9 cellular contexts compared by ENCODE assay signal in the genomic region with DNA sequence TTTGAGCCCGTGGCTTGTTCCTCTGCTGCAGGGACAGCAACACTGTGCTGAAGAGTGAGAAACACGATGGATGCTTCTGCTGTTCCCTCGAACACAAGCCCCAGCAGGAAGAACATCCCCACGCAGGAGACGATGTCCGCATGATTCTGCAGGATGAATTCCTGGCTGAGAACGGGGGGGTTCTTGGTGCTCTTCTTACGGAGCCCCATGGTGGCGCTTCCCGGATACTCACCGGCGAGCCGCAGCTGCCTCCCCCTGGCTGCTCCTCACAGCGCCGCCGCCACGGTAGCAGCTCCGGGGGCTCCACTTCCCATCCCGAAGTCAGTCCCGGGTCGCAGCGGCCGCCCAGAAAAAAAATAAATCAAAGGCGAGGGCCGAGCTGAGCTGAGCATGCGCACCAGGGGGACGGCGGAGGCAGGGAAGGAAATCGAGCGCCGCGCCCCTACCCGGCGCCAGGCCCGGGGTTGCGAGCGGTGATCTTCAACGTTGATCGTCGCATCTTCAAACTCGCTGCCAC. TPM values are rescaled to one million over a fixed set of nuclear protein-coding genes. Genes with fewer than 3 reads are reported as not detected.
DNase-seq lines count a peak whose midpoint lies in the region; ATAC-seq, FAIRE-seq and TF ChIP-seq lines count a peak whose summit lies in the region.
"Had no signal": no experiment of that assay in that cellular context is flagged by ENCODE, and none has a peak within 500 bp of the region (broad histone marks: within the 10 kb centered on the region; RNA-seq: fewer than 3 reads in every experiment).

Gene TRAM1L1 (minus strand): TSS at position 392 of the 517 bp plus-strand sequence. CDS start 183 bp downstream, at position 209.

- H3K36me3 Mint-ChIP-seq in activated CD8-positive, alpha-beta T cell treated with anti-CD3 and anti-CD28 coated beads, Interleukin-2, amount 10 ng/mL, durations not matched to agents 7 days and 5 days (ENCODE audit: low read depth) = no peaks in the 10 kb centered on the region
- peaks cover 20% of the 10 kb centered on the region for H3K36me3 Mint-ChIP-seq in nephron progenitor cell (ENCODE audit: low read depth)

- H3K9me3 Mint-ChIP-seq in activated CD8-positive, alpha-beta T cell treated with anti-CD3 and anti-CD28 coated beads, Interleukin-2, amount 10 ng/mL, durations not matched to agents 7 days and 5 days (ENCODE audit: insufficient read depth) = no peaks in the 10 kb centered on the region
- H3K9me3 Mint-ChIP-seq in nephron progenitor cell = peaks cover 22% of the 10 kb centered on the region

- TF ChIP-seq CTCF in nephron progenitor cell (IDR thresholded peaks at IDR 0.05) = no peak

- peaks cover 2% of the 10 kb centered on the region; the same call in 1 of the 2 replicates for H3K9me3 ChIP-seq in MG63

- POLR2A ChIA-PET in activated CD8-positive, alpha-beta T cell treated with anti-CD3 and anti-CD28 coated beads, Interleukin-2, amount 10 ng/mL, durations not matched to agents 7 days and 5 days (lab: Charles Lee) = no interaction called here

- FAIRE-seq in frontal cortex (lab: Jason Lieb, UNC) = no peak

- peak within 1 kb of the TSS; percentile 56 for H3K4me3 ChIP-seq in MG63

- no peaks in the 10 kb centered on the region for H3K27me3 Mint-ChIP-seq in activated CD8-positive, alpha-beta T cell treated with anti-CD3 and anti-CD28 coated beads, Interleukin-2, amount 10 ng/mL, durations not matched to agents 7 days and 5 days (ENCODE audit: low read depth)
- H3K27me3 Mint-ChIP-seq in nephron progenitor cell (ENCODE audit: low read depth, poor library complexity) = peaks cover 6% of the 10 kb centered on the region

- DNase-seq in activated T-cell treated with anti-CD3 and anti-CD28 coated beads for 48 hours (ENCODE audit: low read depth) (peak; percentile 3), MG63 (peak; percentile 65), frontal cortex (ENCODE audit: low spot score in 2 of 2) (peak; percentile 19 to 50), nephron progenitor cell (peak; percentile 89)
- no peak for DNase-seq in activated T-cell treated with anti-CD3 and anti-CD28 coated beads, Interleukin-2, amount 50 U/mL, for 1 hour
- peak; percentile 23 for DNase-seq in activated CD8-positive, alpha-beta T cell treated with anti-CD3 and anti-CD28 coated beads, Interleukin-2, amount 10 ng/mL, durations not matched to agents 7 days and 5 days
- DNase-seq in NK-92 treated with Interleukin-12 subunit alpha and Interleukin-12 subunit beta, amount 100 ng/mL, for 24 hours (lab: John Stamatoyannopoulos, UW) = no peak

- H3K36me3 ChIP-seq in MG63 = no peaks in the 10 kb centered on the region

- H3K4me3 Mint-ChIP-seq in activated CD8-positive, alpha-beta T cell treated with anti-CD3 and anti-CD28 coated beads, Interleukin-2, amount 10 ng/mL, durations not matched to agents 7 days and 5 days = peak within 1 kb of the TSS; percentile 31
- peak within 1 kb of the TSS; percentile 86 for H3K4me3 Mint-ChIP-seq in nephron progenitor cell

- no peaks in the 10 kb centered on the region for H3K27me3 ChIP-seq in MG63

- ATAC-seq in activated CD8-positive, alpha-beta T cell treated with anti-CD3 and anti-CD28 coated beads, Interleukin-2, amount 10 ng/mL, durations not matched to agents 7 days and 5 days = no peak
- no peak for ATAC-seq in GM21360 (IDR thresholded peaks at IDR 0.05; ENCODE audit: unreplicated experiment)

- no peak within 1 kb of the TSS for H3K27ac Mint-ChIP-seq in activated CD8-positive, alpha-beta T cell treated with anti-CD3 and anti-CD28 coated beads, Interleukin-2, amount 10 ng/mL, durations not matched to agents 7 days and 5 days
- H3K27ac Mint-ChIP-seq in nephron progenitor cell = peak within 1 kb of the TSS; percentile 36
- H3K27ac Mint-ChIP-seq: activated naive CD4-positive, alpha-beta T cell treated with anti-CD3 and anti-CD28 coated beads, Interleukin-2, amount 50 U/mL, for 72 hours had no signal

- peaks cover 2% of the 10 kb centered on the region for H3K4me1 Mint-ChIP-seq in activated CD8-positive, alpha-beta T cell treated with anti-CD3 and anti-CD28 coated beads, Interleukin-2, amount 10 ng/mL, durations not matched to agents 7 days and 5 days (ENCODE audit: low read depth)
- peaks cover 14% of the 10 kb centered on the region for H3K4me1 Mint-ChIP-seq in nephron progenitor cell

- CTCF ChIA-PET in activated CD8-positive, alpha-beta T cell treated with anti-CD3 and anti-CD28 coated beads, Interleukin-2, amount 10 ng/mL, durations not matched to agents 7 days and 5 days (lab: Charles Lee) = no interaction called here

RNA-seq across cellular contexts. Expression of gene TRAM1L1, which starts in this region (rescaled TPM):
- 3.3 and 4.0 TPM in 2 replicates for total RNA-seq in MG63 (2014; rRNA removed; shearing (Covaris generic); ENCODE audit: low replicate concordance)
- not detected for total RNA-seq in activated CD8-positive, alpha-beta T cell treated with anti-CD3 and anti-CD28 coated beads, Interleukin-2, amount 10 ng/mL, durations not matched to agents 7 days and 5 days
- total RNA-seq in frontal cortex = 28.9 TPM
- total RNA-seq: activated naive CD4-positive, alpha-beta T cell treated with anti-CD3 and anti-CD28 coated beads, Interleukin-2, amount 50 U/mL, for 72 hours had no signal

Comparison
In these comparisons a context has a peak if more than half of its experiments do, and no peak if none do; other contexts are left out.
1. DNase-seq: peak in activated T-cell treated with anti-CD3 and anti-CD28 coated beads for 48 hours (single experiment), MG63 (single experiment), frontal cortex (2 of 2) and nephron progenitor cell (single experiment); none in activated T-cell treated with anti-CD3 and anti-CD28 coated beads, Interleukin-2, amount 50 U/mL, for 1 hour (single experiment) and NK-92 treated with Interleukin-12 subunit alpha and Interleukin-12 subunit beta, amount 100 ng/mL, for 24 hours (single experiment).
2. Peak in DNase-seq in activated CD8-positive, alpha-beta T cell treated with anti-CD3 and anti-CD28 coated beads, Interleukin-2, amount 10 ng/mL, durations not matched to agents 7 days and 5 days; RNA of the gene not detected or under 1 TPM.